ENCODE assay signal across 12 cellular contexts in the genomic region with DNA sequence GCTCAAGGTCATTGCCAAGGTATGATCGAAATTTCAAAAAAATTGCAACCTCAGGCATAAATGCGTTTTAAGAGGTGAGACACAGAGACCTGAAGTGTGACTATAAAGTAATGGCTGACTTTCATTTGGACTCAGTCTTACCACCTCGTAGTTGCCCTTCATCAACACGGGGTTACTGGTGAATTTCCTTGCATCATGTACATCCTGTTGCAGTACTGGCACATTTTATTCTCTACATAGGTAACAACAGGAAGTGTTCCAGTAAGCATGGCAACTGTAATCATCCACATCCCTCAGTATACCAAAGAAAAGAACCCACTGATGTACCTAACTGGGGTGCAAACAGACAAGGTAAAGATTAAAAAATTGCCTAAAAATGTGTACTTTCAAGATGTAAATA.
"Had no signal": no experiment of that assay in that cellular context is flagged by ENCODE, and none has a peak within 500 bp of the region (broad histone marks: within the 10 kb centered on the region; RNA-seq: fewer than 3 reads in every experiment).

No MANE protein-coding gene starts in this region.

- DNase-seq: activated CD4-positive, CD25-positive, alpha-beta regulatory T cell; anterior cingulate cortex; brain microvascular endothelial cell; effector CD8-positive, alpha-beta T cell; esophagus squamous epithelium; naive B cell; ovary; sigmoid colon; spleen had no signal

- H3K27ac Mint-ChIP-seq: activated naive CD8-positive, alpha-beta T cell had no signal

- H3K4me1 Mint-ChIP-seq: central memory CD8-positive, alpha-beta T cell; naive B cell had no signal

- ATAC-seq: left lobe of liver had no signal

- H3K9me3 Mint-ChIP-seq: central memory CD8-positive, alpha-beta T cell had no signal

- H3K4me3 Mint-ChIP-seq: activated naive CD8-positive, alpha-beta T cell; central memory CD8-positive, alpha-beta T cell; naive B cell had no signal

- H3K36me3 Mint-ChIP-seq: naive B cell had no signal
